Comparison of ENCODE assay signal across 10 cellular contexts in the genomic region with DNA sequence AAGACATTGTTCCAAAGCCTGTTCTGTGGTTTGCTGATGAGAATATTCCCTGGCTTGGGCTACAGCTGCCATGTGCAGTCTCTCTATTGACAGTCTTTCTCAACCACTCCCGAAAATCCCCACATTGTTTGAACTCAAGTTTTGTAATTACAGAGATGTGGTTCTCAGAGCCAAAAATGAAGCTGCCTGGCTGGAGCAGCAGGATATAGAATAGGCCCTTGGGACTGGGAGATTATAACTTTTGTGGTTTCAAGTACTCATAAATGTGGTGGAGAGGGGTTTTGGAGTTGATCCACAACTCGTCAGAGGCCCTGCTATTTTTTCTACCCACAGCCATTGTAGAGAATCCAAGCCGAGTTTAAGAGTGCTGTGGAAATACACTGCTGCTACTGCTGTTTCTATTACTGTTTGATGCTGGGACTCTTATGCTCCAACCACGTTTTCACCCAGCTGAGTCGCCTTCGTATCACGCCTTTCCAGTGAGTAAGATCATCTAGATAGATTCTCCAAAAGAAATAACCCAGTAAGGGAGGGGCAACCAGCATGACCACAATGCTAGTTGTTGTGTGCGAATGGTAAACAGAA. TPM values are rescaled to one million over a fixed set of nuclear protein-coding genes. Genes with fewer than 3 reads are reported as not detected.
A peak's percentile ranks its signal among the peaks of the same experiment; 100 is the strongest.
DNase-seq lines count a peak whose midpoint lies in the region; ATAC-seq and TF ChIP-seq lines count a peak whose summit lies in the region.
"Had no signal": no experiment of that assay in that cellular context is flagged by ENCODE, and none has a peak within 500 bp of the region (broad histone marks: within the 10 kb centered on the region; RNA-seq: fewer than 3 reads in every experiment).

No MANE protein-coding gene starts in this region.

- peak overlapping the region in 1 of 5 donors; percentile 66 for H3K27ac ChIP-seq in adrenal gland

- no peaks in the 10 kb centered on the region for H3K36me3 ChIP-seq in adrenal gland (replicated peaks in 1 of 2)

- H3K9me3 ChIP-seq in adrenal gland (replicated peaks in 1 of 3), result no peaks in the 10 kb centered on the region

- ATAC-seq in esophagus mucosa (peak; percentile 75), GM21423 (IDR thresholded peaks at IDR 0.05; ENCODE audit: unreplicated experiment) (no peak)

- DNase-seq in NCI-H510A treated with DMSO at 0.1 percent for 48 hours (lab: John Stamatoyannopoulos, UW), result peak; percentile 5
- DNase-seq in NCI-H510A (lab: John Stamatoyannopoulos, UW), result no peak
- DNase-seq in NCI-H446 (lab: John Stamatoyannopoulos, UW), result peak; percentile 90 to 95
- DNase-seq in smooth muscle cell of the brain vasculature (ENCODE audit: low read depth, low spot score), result peak; percentile 66
- DNase-seq in adrenal gland, result no peak
- DNase-seq in globus pallidus (ENCODE audit: low spot score), result no peak
- DNase-seq: CD8-positive, alpha-beta memory T cell had no signal

- TF ChIP-seq CTCF in adrenal gland (IDR thresholded peaks at IDR 0.05), result no peak

- H3K27me3 ChIP-seq in adrenal gland, result no peaks in the 10 kb centered on the region

- no peaks in the 10 kb centered on the region for H3K4me1 ChIP-seq in adrenal gland (replicated peaks in 1 of 2)

- no peak for TF ChIP-seq POLR2A in adrenal gland (IDR thresholded peaks at IDR 0.05)

- WGBS in adrenal gland, 4 donors, result 55 to 69% (median 60%) methylated on average over 5 to 8 of the region's 8 CpGs

- no peak overlapping the region for H3K4me3 ChIP-seq in adrenal gland

- intact Hi-C loops in adrenal gland (cut with DNase I), result no loop called here

RNA-seq across cellular contexts. Expression of gene ATXN3L, which starts 57.1 kb away (rescaled TPM):
- total RNA-seq in esophagus mucosa (not detected), adrenal gland (not detected)
- polyA plus RNA-seq in adrenal gland, result not detected
- total RNA-seq: CD8-positive, alpha-beta memory T cell; urinary bladder had no signal
- polyA plus RNA-seq: CD8-positive, alpha-beta memory T cell; urinary bladder had no signal

Comparison
In these comparisons a context has a peak if more than half of its experiments do, and no peak if none do; other contexts are left out.
1. DNase-seq: peak in NCI-H510A treated with DMSO at 0.1 percent for 48 hours (single experiment), NCI-H446 (2 of 2) and smooth muscle cell of the brain vasculature (single experiment); none in NCI-H510A (single experiment), adrenal gland (0 of 7) and globus pallidus (single experiment).